1 cellular context compared by ENCODE assay signal in genomic region chr4:85126991-85127591, GRCh38.
TF ChIP-seq lines count a peak whose summit lies in the region.

No MANE protein-coding gene starts in this region.

TF ChIP-seq in HCT116, 20 proteins besides CTCF, POLR2A, EP300 and RAD21 (continued from another document):
- no peak for TF ChIP-seq REST (IDR thresholded peaks at IDR 0.05; ENCODE audit: low read depth)
